Comparison of ENCODE assay signal across 10 cellular contexts in the genomic region with DNA sequence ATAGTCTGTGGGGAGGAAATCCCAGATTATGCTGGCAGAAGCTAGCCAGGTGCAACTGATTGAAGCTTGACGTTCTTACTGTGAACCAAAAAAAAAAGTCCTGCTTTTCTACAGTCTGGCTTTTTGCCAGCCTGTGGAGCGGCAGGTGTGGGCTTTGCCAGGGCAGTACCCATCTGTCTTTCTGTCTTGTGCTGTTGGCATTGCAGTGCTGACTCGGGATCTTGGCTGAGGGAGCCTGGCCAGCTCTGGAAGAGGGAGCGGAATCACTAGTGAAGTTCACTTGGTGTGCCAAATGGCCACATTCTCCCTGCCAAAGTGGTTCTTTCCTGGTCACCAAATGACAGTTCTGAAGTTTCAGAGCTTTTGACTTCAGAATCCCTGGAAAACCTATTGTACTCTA. TPM values are rescaled to one million over a fixed set of nuclear protein-coding genes. Genes with fewer than 3 reads are reported as not detected.
A peak's percentile ranks its signal among the peaks of the same experiment; 100 is the strongest.
DNase-seq lines count a peak whose midpoint lies in the region; ATAC-seq and TF ChIP-seq lines count a peak whose summit lies in the region.
"Had no signal": no experiment of that assay in that cellular context is flagged by ENCODE, and none has a peak within 500 bp of the region (broad histone marks: within the 10 kb centered on the region; RNA-seq: fewer than 3 reads in every experiment).

No MANE protein-coding gene starts in this region.

- no peaks in the 10 kb centered on the region for H3K27me3 Mint-ChIP-seq in activated naive CD8-positive, alpha-beta T cell treated with anti-CD3 and anti-CD28 coated beads, Interleukin-2, amount 50 U/mL, for 24 hours

- no peaks in the 10 kb centered on the region for H3K9me3 ChIP-seq in DND-41 (ENCODE audit: insufficient read depth, low read length, severe bottlenecking)

- peak overlapping the region; percentile 88 for H3K27ac Mint-ChIP-seq in activated naive CD8-positive, alpha-beta T cell treated with anti-CD3 and anti-CD28 coated beads, Interleukin-2, amount 50 U/mL, for 24 hours

- no peak overlapping the region for H3K4me3 ChIP-seq in DND-41 (ENCODE audit: low read depth in 1 of 2, low read length in 2 of 2)

- peak overlapping the region; percentile 17; the same call in 1 of the 2 replicates for H3K27ac ChIP-seq in DND-41 (ENCODE audit: low read length)
- H3K27ac ChIP-seq: WERI-Rb-1 had no signal

- peaks cover 15% of the 10 kb centered on the region for H3K4me1 ChIP-seq in DND-41 (ENCODE audit: insufficient read depth, low read length)

- DNase-seq in DND-41: no peak
- DNase-seq in NCI-H2081 (lab: John Stamatoyannopoulos, UW): peak; percentile 46 to 86
- DNase-seq in activated naive CD8-positive, alpha-beta T cell treated with anti-CD3 and anti-CD28 coated beads, Interleukin-2, amount 50 U/mL, for 24 hours: no peak
- DNase-seq in occipital lobe (lab: John Stamatoyannopoulos, UW): peak; percentile 6
- no peak for DNase-seq in ecto neural progenitor cell (ENCODE audit: low spot score)
- no peak for DNase-seq in amniotic stem cell (lab: John Stamatoyannopoulos, UW)
- no peak for DNase-seq in AG08396 (ENCODE audit: low spot score)
- DNase-seq: islet precursor cell, WERI-Rb-1 had no signal

- no peak overlapping the region for H3K4me2 ChIP-seq in DND-41 (ENCODE audit: insufficient read depth, low read length)

- peak overlapping the region; percentile 49 for H3K4me3 Mint-ChIP-seq in activated naive CD8-positive, alpha-beta T cell treated with anti-CD3 and anti-CD28 coated beads, Interleukin-2, amount 50 U/mL, for 24 hours

- ATAC-seq in DND-41 (ENCODE audit: insufficient read depth, low read depth) (no peak), GM21737 (IDR thresholded peaks at IDR 0.05; ENCODE audit: unreplicated experiment) (no peak)
- no peak for ATAC-seq in activated naive CD8-positive, alpha-beta T cell treated with anti-CD3 and anti-CD28 coated beads, Interleukin-2, amount 50 U/mL, for 24 hours

- H3K27me3 ChIP-seq in DND-41 (ENCODE audit: insufficient read depth, low read length, poor library complexity): no peaks in the 10 kb centered on the region

- H3K4me1 Mint-ChIP-seq in activated naive CD8-positive, alpha-beta T cell treated with anti-CD3 and anti-CD28 coated beads, Interleukin-2, amount 50 U/mL, for 24 hours: peaks cover 90% of the 10 kb centered on the region

- H3K9ac ChIP-seq in DND-41 (ENCODE audit: low read depth, low read length): no peak overlapping the region

- no peaks in the 10 kb centered on the region for H3K9me3 Mint-ChIP-seq in activated naive CD8-positive, alpha-beta T cell treated with anti-CD3 and anti-CD28 coated beads, Interleukin-2, amount 50 U/mL, for 24 hours

- no peak for TF ChIP-seq CTCF in DND-41 (IDR thresholded peaks at IDR 0.05; ENCODE audit: borderline replicate concordance, extremely low read depth, low read length, poor library complexity, severe bottlenecking)

- H4K20me1 ChIP-seq in DND-41 (ENCODE audit: insufficient read depth, low read length): no peaks in the 10 kb centered on the region

- H2AFZ ChIP-seq in DND-41 (ENCODE audit: low read depth, low read length): no peak overlapping the region

- H3K36me3 Mint-ChIP-seq in activated naive CD8-positive, alpha-beta T cell treated with anti-CD3 and anti-CD28 coated beads, Interleukin-2, amount 50 U/mL, for 24 hours (ENCODE audit: low read depth): peaks cover 59% of the 10 kb centered on the region

- H3K36me3 ChIP-seq in DND-41 (ENCODE audit: insufficient read depth, low read length): peaks cover 7% of the 10 kb centered on the region; the same call in 1 of the 2 replicates
- H3K36me3 ChIP-seq: WERI-Rb-1 had no signal

- peaks cover 36% of the 10 kb centered on the region for H3K79me2 ChIP-seq in DND-41 (ENCODE audit: insufficient read depth, low read length)

RNA-seq across cellular contexts. Expression of a gene that starts 5.0 kb away (rescaled TPM):
- 92.5 TPM for total RNA-seq in occipital lobe

Comparison
In these comparisons a context has a peak if more than half of its experiments do, and no peak if none do; other contexts are left out.
1. DNase-seq: peak in NCI-H2081 (2 of 2) and occipital lobe (single experiment); none in DND-41 (single experiment), activated naive CD8-positive, alpha-beta T cell treated with anti-CD3 and anti-CD28 coated beads, Interleukin-2, amount 50 U/mL, for 24 hours (single experiment), ecto neural progenitor cell (single experiment), amniotic stem cell (single experiment) and AG08396 (single experiment).